13 cellular contexts compared by ENCODE assay signal in genomic region chr17:42399948-42400843, GRCh38. TPM values are rescaled to one million over a fixed set of nuclear protein-coding genes. Genes with fewer than 3 reads are reported as not detected.
A peak's percentile ranks its signal among the peaks of the same experiment; 100 is the strongest.
DNase-seq lines count a peak whose midpoint lies in the region; ATAC-seq and TF ChIP-seq lines count a peak whose summit lies in the region.
"Had no signal": no experiment of that assay in that cellular context is flagged by ENCODE, and none has a peak within 500 bp of the region (broad histone marks: within the 10 kb centered on the region; RNA-seq: fewer than 3 reads in every experiment).

No MANE protein-coding gene starts in this region.

- 0 out of 2 replicates have a peak, but pooled peaks cover 8% of the 10 kb centered on the region for H3K36me3 ChIP-seq in iPS-20b (ENCODE audit: insufficient read depth, low read depth, low read length)
- peaks cover 44% of the 10 kb centered on the region for H3K36me3 ChIP-seq in MG63

- no peaks in the 10 kb centered on the region for H3K9me3 Mint-ChIP-seq in activated naive CD4-positive, alpha-beta T cell treated with anti-CD3 and anti-CD28 coated beads, Interleukin-2, amount 50 U/mL, for 24 hours
- H3K9me3 Mint-ChIP-seq in activated naive CD4-positive, alpha-beta T cell treated with anti-CD3 and anti-CD28 coated beads for 36 hours, result no peaks in the 10 kb centered on the region
- H3K9me3 Mint-ChIP-seq in stimulated activated naive CD8-positive, alpha-beta T cell treated with anti-CD3 and anti-CD28 coated beads, Interleukin-15, amount 100 ng/mL, for 72 hours, result no peaks in the 10 kb centered on the region

- no peaks in the 10 kb centered on the region for H3K9me3 ChIP-seq in iPS-20b (ENCODE audit: insufficient read depth, low read depth, low read length)
- H3K9me3 ChIP-seq in MG63, result no peaks in the 10 kb centered on the region

- peak overlapping the region; percentile 13 for H3K27ac Mint-ChIP-seq in activated naive CD4-positive, alpha-beta T cell treated with anti-CD3 and anti-CD28 coated beads, Interleukin-2, amount 50 U/mL, for 24 hours
- no peak overlapping the region for H3K27ac Mint-ChIP-seq in activated naive CD4-positive, alpha-beta T cell treated with anti-CD3 and anti-CD28 coated beads for 36 hours
- H3K27ac Mint-ChIP-seq in stimulated activated naive CD8-positive, alpha-beta T cell treated with anti-CD3 and anti-CD28 coated beads, Interleukin-15, amount 100 ng/mL, for 72 hours, result peak overlapping the region in 1 of 2 donors; percentile 81

- H3K4me3 ChIP-seq in iPS-20b (ENCODE audit: low read length) (peak overlapping the region; percentile 20; the same call in 1 of the 2 replicates), MG63 (no peak overlapping the region)
- H3K4me3 ChIP-seq: SK-N-MC had no signal

- H3K9ac ChIP-seq in iPS-20b (ENCODE audit: low read depth, low read length), result peak overlapping the region; percentile 33; the same call in 1 of the 2 replicates

- H3K4me1 ChIP-seq in iPS-20b (ENCODE audit: insufficient read depth, low read length), result peaks cover 18% of the 10 kb centered on the region; the same call in 1 of the 2 replicates

- POLR2A ChIA-PET in RWPE1 (lab: Yijun Ruan, JAX; ENCODE audit: low non-redundant PET), result no interaction called here

- peaks cover 9% of the 10 kb centered on the region for H3K4me1 Mint-ChIP-seq in activated naive CD4-positive, alpha-beta T cell treated with anti-CD3 and anti-CD28 coated beads, Interleukin-2, amount 50 U/mL, for 24 hours
- H3K4me1 Mint-ChIP-seq in activated naive CD4-positive, alpha-beta T cell treated with anti-CD3 and anti-CD28 coated beads for 36 hours (ENCODE audit: low read depth), result peaks cover 29% of the 10 kb centered on the region
- peaks cover 55% of the 10 kb centered on the region for H3K4me1 Mint-ChIP-seq in stimulated activated naive CD8-positive, alpha-beta T cell treated with anti-CD3 and anti-CD28 coated beads, Interleukin-15, amount 100 ng/mL, for 72 hours

- H3K27ac ChIP-seq in RWPE1 (peak overlapping the region; percentile 52), iPS-20b (ENCODE audit: low read length) (no peak overlapping the region)
- H3K27ac ChIP-seq: SK-N-MC had no signal

- CTCF ChIA-PET in activated naive CD4-positive, alpha-beta T cell treated with anti-CD3 and anti-CD28 coated beads for 36 hours (lab: Charles Lee), result interaction anchor here (0.6 to 10.4 kb wide), 6 partner anchors 8 to 237 kb away, joined by 3 to 442 read pairs (median 6); partner anchors contain the start of gene STAT3
- CTCF ChIA-PET in RWPE1 (lab: Yijun Ruan, JAX), result no interaction called here

- no peak for ATAC-seq in stimulated activated naive CD8-positive, alpha-beta T cell treated with anti-CD3 and anti-CD28 coated beads, Interleukin-15, amount 100 ng/mL, for 72 hours
- ATAC-seq in GM19395 (IDR thresholded peaks at IDR 0.05; ENCODE audit: unreplicated experiment), result no peak

- no peak for TF ChIP-seq CTCF in RWPE1 (conservative IDR thresholded peaks at IDR 0.05; ENCODE audit: low read depth)

- no peaks in the 10 kb centered on the region for H3K36me3 Mint-ChIP-seq in activated naive CD4-positive, alpha-beta T cell treated with anti-CD3 and anti-CD28 coated beads, Interleukin-2, amount 50 U/mL, for 24 hours
- no peaks in the 10 kb centered on the region for H3K36me3 Mint-ChIP-seq in activated naive CD4-positive, alpha-beta T cell treated with anti-CD3 and anti-CD28 coated beads for 36 hours (ENCODE audit: low read depth)

- H3K27me3 Mint-ChIP-seq in activated naive CD4-positive, alpha-beta T cell treated with anti-CD3 and anti-CD28 coated beads, Interleukin-2, amount 50 U/mL, for 24 hours, result no peaks in the 10 kb centered on the region
- no peaks in the 10 kb centered on the region for H3K27me3 Mint-ChIP-seq in activated naive CD4-positive, alpha-beta T cell treated with anti-CD3 and anti-CD28 coated beads for 36 hours (ENCODE audit: low read depth)
- no peaks in the 10 kb centered on the region for H3K27me3 Mint-ChIP-seq in stimulated activated naive CD8-positive, alpha-beta T cell treated with anti-CD3 and anti-CD28 coated beads, Interleukin-15, amount 100 ng/mL, for 72 hours

- intact Hi-C loops in activated naive CD4-positive, alpha-beta T cell treated with anti-CD3 and anti-CD28 coated beads for 36 hours (cut with micrococcal nuclease), result no loop called here

- H3K4me3 Mint-ChIP-seq in activated naive CD4-positive, alpha-beta T cell treated with anti-CD3 and anti-CD28 coated beads, Interleukin-2, amount 50 U/mL, for 24 hours, result no peak overlapping the region
- H3K4me3 Mint-ChIP-seq in activated naive CD4-positive, alpha-beta T cell treated with anti-CD3 and anti-CD28 coated beads for 36 hours, result no peak overlapping the region
- peak overlapping the region; percentile 42 to 48 for H3K4me3 Mint-ChIP-seq in stimulated activated naive CD8-positive, alpha-beta T cell treated with anti-CD3 and anti-CD28 coated beads, Interleukin-15, amount 100 ng/mL, for 72 hours

- DNase-seq in activated naive CD4-positive, alpha-beta T cell treated with anti-CD3 and anti-CD28 coated beads for 36 hours, result no peak
- no peak for DNase-seq in RWPE1 (ENCODE audit: low spot score)
- DNase-seq in stimulated activated naive CD8-positive, alpha-beta T cell treated with anti-CD3 and anti-CD28 coated beads, Interleukin-15, amount 100 ng/mL, for 72 hours, result no peak
- DNase-seq in MG63, result no peak
- DNase-seq in activated effector memory CD4-positive, alpha-beta T cell treated with anti-CD3 and anti-CD28 coated beads, Interleukin-2, amount 50 U/mL, for 16 hours, result no peak
- DNase-seq: activated CD4-positive, alpha-beta T cell treated with anti-CD3 and anti-CD28 coated beads, Interleukin-2, amount 50 U/mL, for 1 hour; effector memory CD4-positive, alpha-beta T cell; glutamatergic neuron; NCI-H1092 had no signal

- H3K27me3 ChIP-seq in iPS-20b (ENCODE audit: insufficient read depth, low read length) (no peaks in the 10 kb centered on the region), MG63 (no peaks in the 10 kb centered on the region)

RNA-seq across cellular contexts. Expression of gene STAT3, which starts 12.0 kb away (rescaled TPM):
- 100 to 1,000 TPM; 404 to 408 TPM for total RNA-seq in activated naive CD4-positive, alpha-beta T cell treated with anti-CD3 and anti-CD28 coated beads for 36 hours
- total RNA-seq in MG63 (2014; rRNA removed; shearing (Covaris generic); ENCODE audit: low replicate concordance), result 59.9 and 66.2 TPM in 2 replicates

RNA-seq across cellular contexts. Expression of gene CAVIN1, which starts 22.9 kb away (rescaled TPM):
- under 1 TPM; 0.64 to 0.67 TPM for total RNA-seq in activated naive CD4-positive, alpha-beta T cell treated with anti-CD3 and anti-CD28 coated beads for 36 hours
- 799 and 958 TPM in 2 replicates for total RNA-seq in MG63 (2014; rRNA removed; shearing (Covaris generic); ENCODE audit: low replicate concordance)

RNA-seq across cellular contexts. Expression of gene ATP6V0A1, which starts 58.5 kb away (rescaled TPM):
- 10 to 100 TPM in 1 of 2 experiments, 1 to 10 TPM in 1; 9.9 to 10.3 TPM for total RNA-seq in activated naive CD4-positive, alpha-beta T cell treated with anti-CD3 and anti-CD28 coated beads for 36 hours
- total RNA-seq in MG63 (2014; rRNA removed; shearing (Covaris generic); ENCODE audit: low replicate concordance), result 15.9 and 28.0 TPM in 2 replicates

Comparison
In these comparisons a context has a peak if more than half of its experiments do, and no peak if none do; other contexts are left out.
1. H3K4me3 Mint-ChIP-seq: peak in stimulated activated naive CD8-positive, alpha-beta T cell treated with anti-CD3 and anti-CD28 coated beads, Interleukin-15, amount 100 ng/mL, for 72 hours (2 of 2); none in activated naive CD4-positive, alpha-beta T cell treated with anti-CD3 and anti-CD28 coated beads, Interleukin-2, amount 50 U/mL, for 24 hours (single experiment) and activated naive CD4-positive, alpha-beta T cell treated with anti-CD3 and anti-CD28 coated beads for 36 hours (single experiment).
2. RNA of gene CAVIN1, which starts 22.9 kb away (total RNA-seq): 799 to 958 TPM in MG63; 0.64 to 0.67 TPM in activated naive CD4-positive, alpha-beta T cell treated with anti-CD3 and anti-CD28 coated beads for 36 hours; every median in the first group is over 100 times any median in the second.